ENCODE assay signal across 8 cellular contexts in genomic region chr12:82687020-82687951, GRCh38. TPM values are rescaled to one million over a fixed set of nuclear protein-coding genes. Genes with fewer than 3 reads are reported as not detected.
DNase-seq lines count a peak whose midpoint lies in the region; ATAC-seq, FAIRE-seq and TF ChIP-seq lines count a peak whose summit lies in the region.

No MANE protein-coding gene starts in this region.

- DNase-seq in Caco-2 (peak; percentile 45), HTR-8/SVneo (ENCODE audit: insufficient read length, low spot score) (peak; percentile 5), RWPE1 (ENCODE audit: low spot score) (peak; percentile 52), head of caudate nucleus (peak in 40 of 42 donors; percentile 32 to 76 (median 51)), transverse colon (peak; percentile 80)
- peak; percentile 10 to 41 (median 20) for DNase-seq in activated naive CD4-positive, alpha-beta T cell (lab: John Stamatoyannopoulos, UW)

- no peaks in the 10 kb centered on the region for H3K9me3 Mint-ChIP-seq in Caco-2 (ENCODE audit: unreplicated experiment)

- POLR2A ChIA-PET in Caco-2 (lab: Charles Lee), result no interaction called here
- POLR2A ChIA-PET in RWPE1 (lab: Yijun Ruan, JAX; ENCODE audit: low non-redundant PET), result no interaction called here

- H3K9me3 ChIP-seq in Caco-2, result no peaks in the 10 kb centered on the region
- H3K9me3 ChIP-seq in parathyroid adenoma (ENCODE audit: control insufficient read depth, low read length), result no peaks in the 10 kb centered on the region
- no peaks in the 10 kb centered on the region for H3K9me3 ChIP-seq in transverse colon

- H3K27ac Mint-ChIP-seq in Caco-2 (ENCODE audit: unreplicated experiment), result peak overlapping the region; percentile 37

- 0 to 1% methylated on average over 8 to 74 of the region's 74 CpGs for WGBS in transverse colon (ENCODE audit: low coverage in 1 of 2), 2 donors

- H3K4me1 ChIP-seq in Caco-2 (no peaks in the 10 kb centered on the region), parathyroid adenoma (no peaks in the 10 kb centered on the region), transverse colon (peaks cover 0 to 37% (median 18%) of the 10 kb centered on the region in 4 donors)

- H3K79me2 ChIP-seq in parathyroid adenoma, result no peaks in the 10 kb centered on the region

- peak overlapping the region; percentile 81 for H3K27ac ChIP-seq in RWPE1
- H3K27ac ChIP-seq in parathyroid adenoma, result peak overlapping the region; percentile 90
- peak overlapping the region; percentile 93 to 98 (median 95) for H3K27ac ChIP-seq in transverse colon

- TF ChIP-seq EP300 in transverse colon (IDR thresholded peaks at IDR 0.05; ENCODE audit: low read depth), result no peak

- no peaks in the 10 kb centered on the region for H3K36me3 ChIP-seq in Caco-2 (ENCODE audit: control insufficient read depth, insufficient read depth, low read length)
- no peaks in the 10 kb centered on the region for H3K36me3 ChIP-seq in parathyroid adenoma (ENCODE audit: control insufficient read depth, insufficient read depth, low read length)
- no peaks in the 10 kb centered on the region for H3K36me3 ChIP-seq in transverse colon

- ATAC-seq in GM21390 (IDR thresholded peaks at IDR 0.05; ENCODE audit: unreplicated experiment), result peak; percentile 40

- H3K27me3 Mint-ChIP-seq in Caco-2 (ENCODE audit: insufficient read depth, unreplicated experiment), result peaks cover 8% of the 10 kb centered on the region

- TF ChIP-seq CTCF in Caco-2 (IDR thresholded peaks at IDR 0.05; ENCODE audit: insufficient read depth in 1 of 2, low read depth in 1 of 2, low read length in 1 of 2, severe bottlenecking in 1 of 2, unreplicated experiment in 1 of 2) (no peak), RWPE1 (conservative IDR thresholded peaks at IDR 0.05; ENCODE audit: low read depth) (0 out of 2 replicates have a peak, but pooled peaks have one; percentile 2), parathyroid adenoma (IDR thresholded peaks at IDR 0.05) (no peak), transverse colon (IDR thresholded peaks at IDR 0.05) (peak in 1 of 5 experiments; percentile 7)

- H3K9ac ChIP-seq in parathyroid adenoma, result peak overlapping the region; percentile 15

- FAIRE-seq in HTR-8/SVneo (lab: Jason Lieb, UNC), result no peak

- peak; percentile 37 for TF ChIP-seq POLR2A in transverse colon (IDR thresholded peaks at IDR 0.05)

- intact Hi-C loops in Caco-2 (cut with micrococcal nuclease; ENCODE audit: unreplicated experiment), result loop anchor here (5.0 to 10.0 kb wide), 6 partner anchors 70 to 575 kb away; no protein-coding TSS in a partner anchor
- intact Hi-C loops in head of caudate nucleus (cut with DNase I), result loop anchor here (5.0 kb wide), 1 partner anchor 160 kb away; no protein-coding TSS in a partner anchor
- intact Hi-C loops in transverse colon (cut with DNase I; ENCODE audit: low total_unique reads), result loop anchor here (10.0 kb wide), 1 partner anchor 1138 kb away; no protein-coding TSS in a partner anchor

- H3K4me2 ChIP-seq in parathyroid adenoma (ENCODE audit: low read length), result peak overlapping the region; percentile 99

- in situ Hi-C loops in transverse colon (cut with MboI; ENCODE audit: low pct_ligation_motif_present in 1 of 4, low pct_unique_long_range_greater_than_20kb in 1 of 4, low sequenced_read_pairs in 3 of 4), result no loop called here

- H3K4me1 Mint-ChIP-seq in Caco-2 (ENCODE audit: low read depth, unreplicated experiment), result peaks cover 12% of the 10 kb centered on the region

- peaks cover 12% of the 10 kb centered on the region for H3K36me3 Mint-ChIP-seq in Caco-2 (ENCODE audit: insufficient read depth, unreplicated experiment)

- no TSS peak for BruUV-seq in Caco-2 (replicated peaks; lab: Mats Ljungman, UMichigan)

- H3K4me3 ChIP-seq in Caco-2 (ENCODE audit: low read depth, low read length) (peak overlapping the region; percentile 71), parathyroid adenoma (ENCODE audit: low read depth, low read length) (peak overlapping the region; percentile 99), transverse colon (peak overlapping the region; percentile 68 to 96 (median 74))

- CTCF ChIA-PET in Caco-2 (lab: Charles Lee), result interaction anchor here (1.2 to 1.6 kb wide), 3 partner anchors 11 to 575 kb away, joined by 3 to 6 read pairs (median 4); no protein-coding TSS in a partner anchor
- CTCF ChIA-PET in RWPE1 (lab: Yijun Ruan, JAX), result interaction anchor here (0.5 to 0.7 kb wide), 3 partner anchors 303 to 1708 kb away, joined by 3 read pairs; no protein-coding TSS in a partner anchor

- H2AFZ ChIP-seq in parathyroid adenoma, result peak overlapping the region; percentile 82

- H3K4me3 Mint-ChIP-seq in Caco-2 (ENCODE audit: unreplicated experiment), result peak overlapping the region; percentile 84

- H3K27me3 ChIP-seq in Caco-2 (replicated peaks; ENCODE audit: control insufficient read depth, insufficient read depth, low read length), result no peaks in the 10 kb centered on the region
- no peaks in the 10 kb centered on the region for H3K27me3 ChIP-seq in parathyroid adenoma (ENCODE audit: control insufficient read depth, insufficient read depth, low read length)
- no peaks in the 10 kb centered on the region for H3K27me3 ChIP-seq in transverse colon

RNA-seq across cellular contexts. Expression of gene TMTC2, which starts 0.6 kb away (rescaled TPM):
- 2.2 and 2.7 TPM in 2 replicates for total RNA-seq in Caco-2 (2022)
- 10 to 100 TPM; 11.3 to 19.8 (median 17.1) TPM for total RNA-seq in transverse colon

Comparison
In these comparisons a context has a peak if more than half of its experiments do, and no peak if none do; other contexts are left out.
1. Peak in every context shown above with its lines: DNase-seq, ATAC-seq, H3K4me3 ChIP-seq and H3K27ac ChIP-seq.
2. DNase-seq: peak in every context shown above with its lines; median percentile 80 in transverse colon; 52 in RWPE1; 51 in head of caudate nucleus; 45 in Caco-2; 20 in activated naive CD4-positive, alpha-beta T cell; 5 in HTR-8/SVneo.